In genomic region chr19:6608950-6609349, GRCh38 we compare ENCODE assay signal across 26 cellular contexts. TPM values are rescaled to one million over a fixed set of nuclear protein-coding genes. Genes with fewer than 3 reads are reported as not detected.
DNase-seq lines count a peak whose midpoint lies in the region; ATAC-seq, FAIRE-seq and TF ChIP-seq lines count a peak whose summit lies in the region.
"Had no signal": no experiment of that assay in that cellular context is flagged by ENCODE, and none has a peak within 500 bp of the region (broad histone marks: within the 10 kb centered on the region; RNA-seq: fewer than 3 reads in every experiment).

No MANE protein-coding gene starts in this region.

- H2BK120ac ChIP-seq in mesenchymal stem cell (ENCODE audit: low read depth, low read length), result no peak overlapping the region

- H3K27me3 Mint-ChIP-seq in activated CD8-positive, alpha-beta T cell treated with anti-CD3 and anti-CD28 coated beads, Interleukin-2, amount 10 ng/mL, durations not matched to agents 7 days and 5 days (ENCODE audit: low read depth), result peaks cover 25% of the 10 kb centered on the region

- H3K9me3 Mint-ChIP-seq in activated CD8-positive, alpha-beta T cell treated with anti-CD3 and anti-CD28 coated beads, Interleukin-2, amount 10 ng/mL, durations not matched to agents 7 days and 5 days (ENCODE audit: insufficient read depth), result no peaks in the 10 kb centered on the region
- H3K9me3 Mint-ChIP-seq: activated CD4-positive, alpha-beta memory T cell treated with anti-CD3 and anti-CD28 coated beads, Interleukin-2, amount 10 ng/mL, durations not matched to agents 7 days and 5 days; memory B cell; type B pancreatic cell had no signal

- no peak overlapping the region for H4K8ac ChIP-seq in mesenchymal stem cell (ENCODE audit: low read length)

- H3K9ac ChIP-seq in BLaER1 (no peak overlapping the region), mesenchymal stem cell (ENCODE audit: low read length) (no peak overlapping the region)

- H3K79me1 ChIP-seq in mesenchymal stem cell (replicated peaks; ENCODE audit: low read length, poor library complexity, severe bottlenecking), result no peaks in the 10 kb centered on the region

- no peak overlapping the region for H3K18ac ChIP-seq in mesenchymal stem cell (ENCODE audit: low read depth in 1 of 2, low read length in 2 of 2)

- H2BK12ac ChIP-seq in mesenchymal stem cell (ENCODE audit: low read length in 2 of 2), result no peak overlapping the region

- no peak overlapping the region for H4K91ac ChIP-seq in mesenchymal stem cell (ENCODE audit: low read length)

- H3K4me2 ChIP-seq in BLaER1 (peak overlapping the region; percentile 66), mesenchymal stem cell (ENCODE audit: low read length, poor library complexity, severe bottlenecking) (peak overlapping the region; percentile 24)

- H3K4me1 ChIP-seq in BLaER1 (peaks cover 16% of the 10 kb centered on the region), mesenchymal stem cell (ENCODE audit: control insufficient read depth, insufficient read depth, low read depth, low read length) (peaks cover 7% of the 10 kb centered on the region)
- H3K4me1 ChIP-seq: adrenal gland, colonic mucosa had no signal

- no peaks in the 10 kb centered on the region for H4K20me1 ChIP-seq in BLaER1

- no peak for TF ChIP-seq CTCF in GM13977 (IDR thresholded peaks at IDR 0.05; ENCODE audit: extremely low read depth, insufficient read depth, missing control alignments)

- H3K14ac ChIP-seq in mesenchymal stem cell (ENCODE audit: low read length in 2 of 2), result no peak overlapping the region

- POLR2A ChIA-PET in activated CD8-positive, alpha-beta T cell treated with anti-CD3 and anti-CD28 coated beads, Interleukin-2, amount 10 ng/mL, durations not matched to agents 7 days and 5 days (lab: Charles Lee), result no interaction called here

- H2BK5ac ChIP-seq in mesenchymal stem cell (ENCODE audit: low read depth, low read length, poor library complexity, severe bottlenecking), result peak overlapping the region; percentile 69

- no peaks in the 10 kb centered on the region for H3K9me3 ChIP-seq in BLaER1
- no peaks in the 10 kb centered on the region for H3K9me3 ChIP-seq in mesenchymal stem cell (ENCODE audit: control insufficient read depth, low read length)
- H3K9me3 ChIP-seq: adrenal gland, colonic mucosa, spleen had no signal

- in situ Hi-C loops in GM13977 (cut with MboI; ENCODE audit: low pct_unique_long_range_greater_than_20kb, low sequenced_read_pairs, unreplicated experiment), result no loop called here

- H3K36me3 ChIP-seq in BLaER1 (no peaks in the 10 kb centered on the region), mesenchymal stem cell (ENCODE audit: control insufficient read depth in 1 of 2, insufficient read depth in 2 of 2, low read depth in 1 of 2, low read length in 2 of 2) (no peaks in the 10 kb centered on the region)
- H3K36me3 ChIP-seq: adrenal gland, colonic mucosa, spleen had no signal

- no peak overlapping the region for H2BK15ac ChIP-seq in mesenchymal stem cell (ENCODE audit: low read depth, poor library complexity, severe bottlenecking)

- H3K4me3 Mint-ChIP-seq in activated CD8-positive, alpha-beta T cell treated with anti-CD3 and anti-CD28 coated beads, Interleukin-2, amount 10 ng/mL, durations not matched to agents 7 days and 5 days, result no peak overlapping the region
- H3K4me3 Mint-ChIP-seq: activated CD4-positive, alpha-beta memory T cell treated with anti-CD3 and anti-CD28 coated beads, Interleukin-2, amount 10 ng/mL, durations not matched to agents 7 days and 5 days; CD4-positive, alpha-beta memory T cell; endodermal cell; memory B cell; type B pancreatic cell had no signal

- no peak overlapping the region for H3K4me3 ChIP-seq in BLaER1
- no peak overlapping the region for H3K4me3 ChIP-seq in mesenchymal stem cell (ENCODE audit: insufficient read depth in 1 of 2, low read depth in 1 of 2, low read length in 2 of 2)
- H3K4me3 ChIP-seq: adrenal gland, colonic mucosa, spleen had no signal

- peaks cover 10% of the 10 kb centered on the region for H3K4me1 Mint-ChIP-seq in activated CD8-positive, alpha-beta T cell treated with anti-CD3 and anti-CD28 coated beads, Interleukin-2, amount 10 ng/mL, durations not matched to agents 7 days and 5 days (ENCODE audit: low read depth)
- H3K4me1 Mint-ChIP-seq: endodermal cell had no signal

- no peak overlapping the region for H2AFZ ChIP-seq in mesenchymal stem cell (ENCODE audit: low read depth, low read length)

- H3K23ac ChIP-seq in mesenchymal stem cell (ENCODE audit: low read length in 2 of 2), result no peak overlapping the region

- WGBS in mesenchymal stem cell, result 59% methylated on average over 5 of the region's 5 CpGs

- H3K27ac ChIP-seq in BLaER1 (no peak overlapping the region), mesenchymal stem cell (ENCODE audit: low read length, poor library complexity, severe bottlenecking) (peak overlapping the region; percentile 82)
- H3K27ac ChIP-seq: adrenal gland, colonic mucosa, spleen had no signal

- H3K27me3 ChIP-seq in BLaER1 (no peaks in the 10 kb centered on the region), mesenchymal stem cell (ENCODE audit: control insufficient read depth in 1 of 2, insufficient read depth in 1 of 2, low read length in 2 of 2) (no peaks in the 10 kb centered on the region)

- CTCF ChIA-PET in activated CD8-positive, alpha-beta T cell treated with anti-CD3 and anti-CD28 coated beads, Interleukin-2, amount 10 ng/mL, durations not matched to agents 7 days and 5 days (lab: Charles Lee), result interaction anchor here (2.3 kb wide), 1 partner anchor 92 kb away, joined by 6 read pairs; no protein-coding TSS in a partner anchor

- peak; percentile 98 for FAIRE-seq in RCC 7860 (lab: Jason Lieb, UNC)
- FAIRE-seq: H54 had no signal

- no peak overlapping the region for H3K4ac ChIP-seq in mesenchymal stem cell (ENCODE audit: low read depth in 1 of 2, low read length in 2 of 2)

- ATAC-seq in GM18861 (IDR thresholded peaks at IDR 0.05; ENCODE audit: unreplicated experiment), result peak; percentile 44
- no peak for ATAC-seq in activated CD8-positive, alpha-beta T cell treated with anti-CD3 and anti-CD28 coated beads, Interleukin-2, amount 10 ng/mL, durations not matched to agents 7 days and 5 days
- ATAC-seq in HG03280 (IDR thresholded peaks at IDR 0.05; ENCODE audit: unreplicated experiment), result no peak
- ATAC-seq: activated CD4-positive, CD25-positive, alpha-beta regulatory T cell treated with anti-CD3 and anti-CD28 coated beads, Interleukin-2, amount 50 U/mL, for 24 hours had no signal

- H3K27ac Mint-ChIP-seq in activated CD8-positive, alpha-beta T cell treated with anti-CD3 and anti-CD28 coated beads, Interleukin-2, amount 10 ng/mL, durations not matched to agents 7 days and 5 days, result no peak overlapping the region
- H3K27ac Mint-ChIP-seq: activated CD4-positive, alpha-beta memory T cell treated with anti-CD3 and anti-CD28 coated beads, Interleukin-2, amount 10 ng/mL, durations not matched to agents 7 days and 5 days; CD4-positive, alpha-beta memory T cell; endodermal cell; memory B cell; type B pancreatic cell had no signal

- no peak overlapping the region for H2AK5ac ChIP-seq in mesenchymal stem cell (ENCODE audit: low read length, severe bottlenecking)

- DNase-seq in RCC 7860 (ENCODE audit: low spot score) (peak; percentile 91), mesenchymal stem cell (no peak), ecto neural progenitor cell (ENCODE audit: low spot score) (no peak), GM13977 (ENCODE audit: low spot score) (no peak)
- no peak for DNase-seq in activated CD8-positive, alpha-beta T cell treated with anti-CD3 and anti-CD28 coated beads, Interleukin-2, amount 10 ng/mL, durations not matched to agents 7 days and 5 days
- DNase-seq: activated CD4-positive, alpha-beta memory T cell treated with anti-CD3 and anti-CD28 coated beads, Interleukin-2, amount 10 ng/mL, durations not matched to agents 7 days and 5 days; activated T-cell treated with anti-CD3 and anti-CD28 coated beads for 4 hours; adrenal gland; CD4-positive, alpha-beta memory T cell; colonic mucosa; DMS153; endodermal cell; KG1; NCI-H1694 treated with DMSO at 0.1 percent for 48 hours; occipital lobe; OCI-M1; SHP77; spleen; stimulated activated CD4-positive, alpha-beta T cell treated with anti-CD3 and anti-CD28 coated beads, Interleukin-4, amount 100 ng/mL, for 1 hour had no signal

- H3K36me3 Mint-ChIP-seq in activated CD8-positive, alpha-beta T cell treated with anti-CD3 and anti-CD28 coated beads, Interleukin-2, amount 10 ng/mL, durations not matched to agents 7 days and 5 days (ENCODE audit: low read depth), result peaks cover 2% of the 10 kb centered on the region
- H3K36me3 Mint-ChIP-seq: CD4-positive, alpha-beta memory T cell; type B pancreatic cell had no signal

RNA-seq across cellular contexts. Expression of gene CD70, which starts 18.0 kb away (rescaled TPM):
- polyA plus RNA-seq in mesenchymal stem cell (2013, experiment 1 of 2), result not detected
- not detected for polyA plus RNA-seq in mesenchymal stem cell (2013, experiment 2 of 2)
- total RNA-seq in activated CD8-positive, alpha-beta T cell treated with anti-CD3 and anti-CD28 coated beads, Interleukin-2, amount 10 ng/mL, durations not matched to agents 7 days and 5 days, result 10 to 100 TPM; 16.9 to 17.3 TPM
- total RNA-seq: occipital lobe had no signal
